ENCODE assay signal across 13 cellular contexts in genomic region chr6:168885196-168885595, GRCh38.
DNase-seq lines count a peak whose midpoint lies in the region; ATAC-seq lines count a peak whose summit lies in the region.
"Had no signal": no experiment of that assay in that cellular context is flagged by ENCODE, and none has a peak within 500 bp of the region (broad histone marks: within the 10 kb centered on the region; RNA-seq: fewer than 3 reads in every experiment).

No MANE protein-coding gene starts in this region.

- peaks cover 0 to 4% (median 0%) of the 10 kb centered on the region in 3 donors for H3K36me3 Mint-ChIP-seq in CD8-positive, alpha-beta memory T cell
- peaks cover 0 to 4% (median 3%) of the 10 kb centered on the region in 3 donors for H3K36me3 Mint-ChIP-seq in immature natural killer cell
- H3K36me3 Mint-ChIP-seq: CD4-positive, alpha-beta memory T cell had no signal

- CTCF ChIA-PET in CD8-positive, alpha-beta memory T cell (lab: Charles Lee), result interaction anchor here (0.7 to 1.1 kb wide), 2 partner anchors 8 to 13 kb away, joined by 3 read pairs; no protein-coding TSS in a partner anchor

- H3K27me3 ChIP-seq in CD8-positive, alpha-beta memory T cell (ENCODE audit: insufficient read depth, low read length, poor library complexity, severe bottlenecking), result no peaks in the 10 kb centered on the region
- H3K27me3 ChIP-seq in neuronal stem cell (ENCODE audit: control insufficient read depth in 3 of 3, insufficient read depth in 3 of 3, low read depth in 1 of 3, low read length in 3 of 3), result peaks cover 0 to 6% (median 3%) of the 10 kb centered on the region in 3 experiments
- H3K27me3 ChIP-seq: BLaER1 treated with 17β-estradiol and CSF1 and Interleukin-3, amounts not matched to agents 10 nM and 100 nM had no signal

- DNase-seq in Right ventricle myocardium superior, result no peak
- no peak for DNase-seq in Right ventricle myocardium inferior (ENCODE audit: missing footprints)
- DNase-seq in CD8-positive, alpha-beta memory T cell, result no peak
- DNase-seq in immature natural killer cell, result no peak
- no peak for DNase-seq in neuronal stem cell (ENCODE audit: low spot score)
- no peak for DNase-seq in anterior cingulate cortex (lab: John Stamatoyannopoulos, UW)
- DNase-seq in A172 (ENCODE audit: low spot score), result no peak
- DNase-seq in DMS153 treated with DMSO at 0.1 percent for 48 hours (lab: John Stamatoyannopoulos, UW; ENCODE audit: unreplicated experiment), result no peak
- DNase-seq: NCI-H1417 treated with DMSO at 0.1 percent for 48 hours, NCI-H1694 treated with DMSO at 0.1 percent for 48 hours had no signal

- peaks cover 0 to 1% of the 10 kb centered on the region in 2 donors for H3K27me3 Mint-ChIP-seq in CD8-positive, alpha-beta memory T cell
- peaks cover 7 to 11% (median 8%) of the 10 kb centered on the region in 3 donors for H3K27me3 Mint-ChIP-seq in immature natural killer cell (ENCODE audit: low read depth in 3 of 3)
- H3K27me3 Mint-ChIP-seq: CD4-positive, alpha-beta memory T cell had no signal

- no peaks in the 10 kb centered on the region for H3K9me3 ChIP-seq in CD8-positive, alpha-beta memory T cell (ENCODE audit: low read length)
- peaks cover 0 to 3% of the 10 kb centered on the region in 2 donors for H3K9me3 ChIP-seq in neuronal stem cell (replicated peaks in 1 of 2; ENCODE audit: control insufficient read depth in 2 of 2, insufficient read depth in 1 of 2, low read depth in 1 of 2, low read length in 2 of 2)
- H3K9me3 ChIP-seq: BLaER1 treated with 17β-estradiol and CSF1 and Interleukin-3, amounts not matched to agents 10 nM and 100 nM had no signal

- ATAC-seq in Right ventricle myocardium superior (ENCODE audit: poor library complexity) (peak; percentile 19), Right ventricle myocardium inferior (no peak)

- WGBS in neuronal stem cell (ENCODE audit: extremely low coverage in 2 of 2, insufficient read length in 2 of 2, insufficient replicate concordance in 1 of 2), 2 donors, result no CpG with 5 or more reads among the region's 9 CpGs

- H3K4me3 Mint-ChIP-seq in CD8-positive, alpha-beta memory T cell, result peak overlapping the region in 4 of 7 donors; percentile 33 to 90 (median 44)
- peak overlapping the region; percentile 24 to 96 (median 44) for H3K4me3 Mint-ChIP-seq in immature natural killer cell

- no peak overlapping the region for H3K4me3 ChIP-seq in CD8-positive, alpha-beta memory T cell (ENCODE audit: low read length)
- no peak overlapping the region for H3K4me3 ChIP-seq in neuronal stem cell (ENCODE audit: low read length in 2 of 2)

- H2BK120ac ChIP-seq in neuronal stem cell (ENCODE audit: low read depth, low read length), result no peak overlapping the region

- H3K18ac ChIP-seq in neuronal stem cell (ENCODE audit: low read length), result no peak overlapping the region

- no peak overlapping the region for H4K91ac ChIP-seq in neuronal stem cell (ENCODE audit: low read depth, low read length, poor library complexity)

- H2AFZ ChIP-seq in neuronal stem cell (ENCODE audit: low read length), result no peak overlapping the region

- no peak overlapping the region for H3K4ac ChIP-seq in neuronal stem cell (ENCODE audit: low read length)

- intact Hi-C loops in Right ventricle myocardium superior (cut with DNase I) (loop anchor here (10.0 kb wide), 1 partner anchor 730 kb away; no protein-coding TSS in a partner anchor), Right ventricle myocardium inferior (cut with DNase I) (no loop called here)

- H3K27ac ChIP-seq in CD8-positive, alpha-beta memory T cell (ENCODE audit: low read depth, low read length), result no peak overlapping the region
- H3K27ac ChIP-seq in neuronal stem cell (replicated peaks; ENCODE audit: low read length), result no peak overlapping the region
- H3K27ac ChIP-seq: BLaER1 treated with 17β-estradiol and CSF1 and Interleukin-3, amounts not matched to agents 10 nM and 100 nM; KMS-11 had no signal

- peak overlapping the region; percentile 76 for H2AK5ac ChIP-seq in neuronal stem cell (ENCODE audit: low read depth, low read length)

- H3K79me1 ChIP-seq in neuronal stem cell (ENCODE audit: low read depth, low read length), result no peaks in the 10 kb centered on the region

- H3K4me1 ChIP-seq in CD8-positive, alpha-beta memory T cell (ENCODE audit: insufficient read depth, low read length), result peaks cover 9% of the 10 kb centered on the region
- no peaks in the 10 kb centered on the region for H3K4me1 ChIP-seq in neuronal stem cell (ENCODE audit: control insufficient read depth in 2 of 2, insufficient read depth in 1 of 2, low read depth in 1 of 2, low read length in 2 of 2)

- no peak overlapping the region for H3K23ac ChIP-seq in neuronal stem cell (ENCODE audit: low read depth, low read length, poor library complexity)

- H2BK5ac ChIP-seq in neuronal stem cell (ENCODE audit: low read length), result no peak overlapping the region

- H3K9me3 Mint-ChIP-seq in CD8-positive, alpha-beta memory T cell, result no peaks in the 10 kb centered on the region
- no peaks in the 10 kb centered on the region for H3K9me3 Mint-ChIP-seq in immature natural killer cell
- H3K9me3 Mint-ChIP-seq: CD4-positive, alpha-beta memory T cell had no signal

- no peak overlapping the region for H3K9ac ChIP-seq in neuronal stem cell (ENCODE audit: low read depth, low read length, poor library complexity)
- H3K9ac ChIP-seq: KMS-11 had no signal

- no peak overlapping the region for H3K14ac ChIP-seq in neuronal stem cell (ENCODE audit: low read length)

- no peak overlapping the region for H3K27ac Mint-ChIP-seq in CD8-positive, alpha-beta memory T cell
- H3K27ac Mint-ChIP-seq in immature natural killer cell, result peak overlapping the region; percentile 71 to 99 (median 92)

- H2BK15ac ChIP-seq in neuronal stem cell (ENCODE audit: low read length), result no peak overlapping the region

- H3K36me3 ChIP-seq in CD8-positive, alpha-beta memory T cell (ENCODE audit: insufficient read depth, low read length), result no peaks in the 10 kb centered on the region
- H3K36me3 ChIP-seq in neuronal stem cell (replicated peaks in 1 of 2; ENCODE audit: control insufficient read depth in 2 of 2, insufficient read depth in 2 of 2, low read length in 2 of 2), result no peaks in the 10 kb centered on the region
- H3K36me3 ChIP-seq: BLaER1 treated with 17β-estradiol and CSF1 and Interleukin-3, amounts not matched to agents 10 nM and 100 nM had no signal

- POLR2A ChIA-PET in CD8-positive, alpha-beta memory T cell (lab: Charles Lee), result no interaction called here

- no peak overlapping the region for H2BK12ac ChIP-seq in neuronal stem cell (ENCODE audit: low read length)

- no peak overlapping the region for H4K8ac ChIP-seq in neuronal stem cell (ENCODE audit: low read depth, low read length)

- H3K4me2 ChIP-seq in neuronal stem cell (ENCODE audit: insufficient read depth, low read length, poor library complexity, severe bottlenecking), result no peak overlapping the region

- peaks cover 10 to 15% (median 14%) of the 10 kb centered on the region in 3 donors for H3K4me1 Mint-ChIP-seq in CD8-positive, alpha-beta memory T cell
- peaks cover 48 to 52% of the 10 kb centered on the region in 2 donors for H3K4me1 Mint-ChIP-seq in immature natural killer cell

Comparison
In these comparisons a context has a peak if more than half of its experiments do, and no peak if none do; other contexts are left out.
1. H3K27ac Mint-ChIP-seq: peak in immature natural killer cell (6 of 6); none in CD8-positive, alpha-beta memory T cell (0 of 8).